Comparison of ENCODE assay signal across 7 cellular contexts in the genomic region with DNA sequence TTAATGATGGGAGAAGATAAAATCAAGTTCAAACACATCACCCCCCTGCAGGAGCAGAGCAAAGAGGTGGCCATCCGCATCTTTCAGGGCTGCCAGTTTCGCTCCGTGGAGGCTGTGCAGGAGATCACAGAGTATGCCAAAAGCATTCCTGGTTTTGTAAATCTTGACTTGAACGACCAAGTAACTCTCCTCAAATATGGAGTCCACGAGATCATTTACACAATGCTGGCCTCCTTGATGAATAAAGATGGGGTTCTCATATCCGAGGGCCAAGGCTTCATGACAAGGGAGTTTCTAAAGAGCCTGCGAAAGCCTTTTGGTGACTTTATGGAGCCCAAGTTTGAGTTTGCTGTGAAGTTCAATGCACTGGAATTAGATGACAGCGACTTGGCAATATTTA.
"Had no signal": no experiment of that assay in that cellular context is flagged by ENCODE, and none has a peak within 500 bp of the region (broad histone marks: within the 10 kb centered on the region; RNA-seq: fewer than 3 reads in every experiment).

No MANE protein-coding gene starts in this region.

- H3K9me3 Mint-ChIP-seq: GM23338, H9, HFFc6, IgD-negative memory B cell had no signal

- H3K4me3 ChIP-seq: GM23338 had no signal

- H2AFZ ChIP-seq: GM23338 had no signal

- H3K4me3 Mint-ChIP-seq: GM23338, H9, HFFc6, IgD-negative memory B cell had no signal

- H3K27ac ChIP-seq: HL-60 had no signal

- ATAC-seq: GM23338, HepG2 had no signal

- DNase-seq: H9, HCEC 1CT, HFFc6 had no signal

- H3K36me3 Mint-ChIP-seq: IgD-negative memory B cell had no signal

- H3K27me3 Mint-ChIP-seq: IgD-negative memory B cell had no signal

- H3K27ac Mint-ChIP-seq: GM23338, HFFc6, IgD-negative memory B cell had no signal

- H3K4me2 ChIP-seq: GM23338 had no signal
